ENCODE assay signal across 35 cellular contexts in genomic region chr11:14052198-14052597, GRCh38.
"Had no signal": no experiment of that assay in that cellular context is flagged by ENCODE, and none has a peak within 500 bp of the region (broad histone marks: within the 10 kb centered on the region; RNA-seq: fewer than 3 reads in every experiment).

No MANE protein-coding gene starts in this region.

- H3K4me3 ChIP-seq: esophagus squamous epithelium, gastroesophageal sphincter had no signal

- DNase-seq: activated CD4-positive, alpha-beta memory T cell treated with anti-CD3 and anti-CD28 coated beads for 36 hours; activated CD4-positive, alpha-beta T cell treated with anti-CD3 and anti-CD28 coated beads for 36 hours; activated CD4-positive, alpha-beta T cell treated with anti-CD3 and anti-CD28 coated beads, Interleukin-2, amount 10 ng/mL, durations not matched to agents 24 days and 14 days; activated CD4-positive, CD25-positive, alpha-beta regulatory T cell; activated CD4-positive, CD25-positive, alpha-beta regulatory T cell treated with anti-CD3 and anti-CD28 coated beads, Interleukin-2, amount 50 U/mL, for 72 hours; activated CD8-positive, alpha-beta memory T cell treated with anti-CD3 and anti-CD28 coated beads, Interleukin-2, amount 10 ng/mL, durations not matched to agents 7 days and 5 days; activated CD8-positive, alpha-beta memory T cell treated with anti-CD3 and anti-CD28 coated beads, Interleukin-2, amount 50 U/mL, for 4 hours; activated CD8-positive, alpha-beta T cell treated with anti-CD3 and anti-CD28 coated beads, Interleukin-2, amount 10 ng/mL, durations not matched to agents 7 days and 5 days; activated effector memory CD4-positive, alpha-beta T cell treated with anti-CD3 and anti-CD28 coated beads, Interleukin-2, amount 50 U/mL, for 16 hours; activated naive CD4-positive, alpha-beta T cell treated with anti-CD3 and anti-CD28 coated beads for 36 hours; activated naive CD8-positive, alpha-beta T cell treated with anti-CD3 and anti-CD28 coated beads for 36 hours; activated T-cell treated with anti-CD3 and anti-CD28 coated beads, Interleukin-2, amount 50 U/mL, for 1 hour; activated T-cell treated with anti-CD3 and anti-CD28 coated beads, Interleukin-2, amount 50 U/mL, for 48 hours; amniotic stem cell; anterior cingulate cortex; brain microvascular endothelial cell; caudate nucleus; cortex of kidney; dermis blood vessel endothelial cell; effector CD4-positive, alpha-beta T cell; effector memory CD8-positive, alpha-beta T cell; esophagus squamous epithelium; foreskin melanocyte; T-helper 1 cell; T-helper 17 cell; T1000 had no signal

- H3K27ac Mint-ChIP-seq: activated CD4-positive, alpha-beta memory T cell treated with anti-CD3 and anti-CD28 coated beads for 36 hours; activated CD4-positive, alpha-beta T cell treated with anti-CD3 and anti-CD28 coated beads for 36 hours; activated CD4-positive, alpha-beta T cell treated with anti-CD3 and anti-CD28 coated beads, Interleukin-2, amount 10 ng/mL, durations not matched to agents 24 days and 14 days; activated CD8-positive, alpha-beta memory T cell treated with anti-CD3 and anti-CD28 coated beads, Interleukin-2, amount 10 ng/mL, durations not matched to agents 7 days and 5 days; activated CD8-positive, alpha-beta T cell treated with anti-CD3 and anti-CD28 coated beads, Interleukin-2, amount 10 ng/mL, durations not matched to agents 7 days and 5 days; activated naive CD4-positive, alpha-beta T cell treated with anti-CD3 and anti-CD28 coated beads for 36 hours; activated naive CD4-positive, alpha-beta T cell treated with anti-CD3 and anti-CD28 coated beads, Interleukin-2, amount 50 U/mL, for 24 hours; activated naive CD8-positive, alpha-beta T cell treated with anti-CD3 and anti-CD28 coated beads for 36 hours; activated T-helper 1 cell treated with anti-CD3 and anti-CD28 coated beads, Interleukin-12 subunit alpha, Interleukin-12 subunit beta, Interleukin-2, Interleukin-4 antibody, amounts not matched to agents 30 ng/mL and 10 ng/mL and 1 ng/mL, durations not matched to agents 14 hours and 24 hours and 36 hours; activated T-helper 2 cell treated with anti-CD3 and anti-CD28 coated beads, Interferon-gamma antibody, Interleukin-2, Interleukin-4, amounts not matched to agents 10 μg/mL and 5 μg/mL and 100 μg/mL, durations not matched to agents 14 hours and 24 hours and 36 hours; effector memory CD8-positive, alpha-beta T cell; T-helper 17 cell; T-helper 2 cell treated with Interferon-gamma antibody and Interleukin-4, amounts not matched to agents 5 μg/mL and 100 μg/mL, for 36 hours had no signal

- H3K27me3 ChIP-seq: brain microvascular endothelial cell, esophagus squamous epithelium, gastroesophageal sphincter had no signal

- ATAC-seq: activated CD4-positive, alpha-beta T cell treated with anti-CD3 and anti-CD28 coated beads for 36 hours; activated CD8-positive, alpha-beta memory T cell treated with anti-CD3 and anti-CD28 coated beads, Interleukin-2, amount 10 ng/mL, durations not matched to agents 7 days and 5 days; activated CD8-positive, alpha-beta T cell treated with anti-CD3 and anti-CD28 coated beads, Interleukin-2, amount 10 ng/mL, durations not matched to agents 7 days and 5 days; effector memory CD8-positive, alpha-beta T cell; gastroesophageal sphincter; T-helper 17 cell had no signal

- H3K27ac ChIP-seq: brain microvascular endothelial cell, epithelial cell of prostate, esophagus squamous epithelium, gastroesophageal sphincter had no signal

- H3K9me3 ChIP-seq: esophagus squamous epithelium, gastroesophageal sphincter had no signal

- H3K4me3 Mint-ChIP-seq: activated CD4-positive, alpha-beta memory T cell treated with anti-CD3 and anti-CD28 coated beads for 36 hours; activated CD4-positive, alpha-beta T cell treated with anti-CD3 and anti-CD28 coated beads for 36 hours; activated CD4-positive, alpha-beta T cell treated with anti-CD3 and anti-CD28 coated beads, Interleukin-2, amount 10 ng/mL, durations not matched to agents 24 days and 14 days; activated CD8-positive, alpha-beta memory T cell treated with anti-CD3 and anti-CD28 coated beads, Interleukin-2, amount 10 ng/mL, durations not matched to agents 7 days and 5 days; activated CD8-positive, alpha-beta T cell treated with anti-CD3 and anti-CD28 coated beads, Interleukin-2, amount 10 ng/mL, durations not matched to agents 7 days and 5 days; activated naive CD4-positive, alpha-beta T cell treated with anti-CD3 and anti-CD28 coated beads for 36 hours; activated naive CD4-positive, alpha-beta T cell treated with anti-CD3 and anti-CD28 coated beads, Interleukin-2, amount 50 U/mL, for 24 hours; activated naive CD8-positive, alpha-beta T cell treated with anti-CD3 and anti-CD28 coated beads for 36 hours; activated T-helper 1 cell treated with anti-CD3 and anti-CD28 coated beads, Interleukin-12 subunit alpha, Interleukin-12 subunit beta, Interleukin-2, Interleukin-4 antibody, amounts not matched to agents 30 ng/mL and 10 ng/mL and 1 ng/mL, durations not matched to agents 14 hours and 24 hours and 36 hours; effector memory CD8-positive, alpha-beta T cell; T-helper 17 cell; T-helper 2 cell treated with Interferon-gamma antibody and Interleukin-4, amounts not matched to agents 5 μg/mL and 100 μg/mL, for 36 hours had no signal

- H3K27me3 Mint-ChIP-seq: activated CD4-positive, alpha-beta memory T cell treated with anti-CD3 and anti-CD28 coated beads for 36 hours; activated naive CD4-positive, alpha-beta T cell treated with anti-CD3 and anti-CD28 coated beads, Interleukin-2, amount 50 U/mL, for 24 hours; activated naive CD8-positive, alpha-beta T cell treated with anti-CD3 and anti-CD28 coated beads for 36 hours; T-helper 17 cell had no signal

- H3K36me3 ChIP-seq: brain microvascular endothelial cell, esophagus squamous epithelium, gastroesophageal sphincter had no signal

- H3K36me3 Mint-ChIP-seq: activated CD4-positive, alpha-beta memory T cell treated with anti-CD3 and anti-CD28 coated beads for 36 hours; activated CD8-positive, alpha-beta memory T cell treated with anti-CD3 and anti-CD28 coated beads, Interleukin-2, amount 10 ng/mL, durations not matched to agents 7 days and 5 days; activated naive CD4-positive, alpha-beta T cell treated with anti-CD3 and anti-CD28 coated beads, Interleukin-2, amount 50 U/mL, for 24 hours; activated naive CD8-positive, alpha-beta T cell treated with anti-CD3 and anti-CD28 coated beads for 36 hours had no signal

- H3K9me3 Mint-ChIP-seq: activated CD4-positive, alpha-beta memory T cell treated with anti-CD3 and anti-CD28 coated beads for 36 hours; activated naive CD4-positive, alpha-beta T cell treated with anti-CD3 and anti-CD28 coated beads for 36 hours; activated naive CD4-positive, alpha-beta T cell treated with anti-CD3 and anti-CD28 coated beads, Interleukin-2, amount 50 U/mL, for 24 hours; activated naive CD8-positive, alpha-beta T cell treated with anti-CD3 and anti-CD28 coated beads for 36 hours; activated T-helper 1 cell treated with anti-CD3 and anti-CD28 coated beads, Interleukin-12 subunit alpha, Interleukin-12 subunit beta, Interleukin-2, Interleukin-4 antibody, amounts not matched to agents 30 ng/mL and 10 ng/mL and 1 ng/mL, durations not matched to agents 14 hours and 24 hours and 36 hours; activated T-helper 2 cell treated with anti-CD3 and anti-CD28 coated beads, Interferon-gamma antibody, Interleukin-2, Interleukin-4, amounts not matched to agents 10 μg/mL and 5 μg/mL and 100 μg/mL, durations not matched to agents 14 hours and 24 hours and 36 hours; effector memory CD8-positive, alpha-beta T cell; T-helper 2 cell treated with Interferon-gamma antibody and Interleukin-4, amounts not matched to agents 5 μg/mL and 100 μg/mL, for 36 hours had no signal

- FAIRE-seq: astrocyte, colon, endothelial cell of umbilical vein had no signal
